29 cellular contexts compared by ENCODE assay signal in the genomic region with DNA sequence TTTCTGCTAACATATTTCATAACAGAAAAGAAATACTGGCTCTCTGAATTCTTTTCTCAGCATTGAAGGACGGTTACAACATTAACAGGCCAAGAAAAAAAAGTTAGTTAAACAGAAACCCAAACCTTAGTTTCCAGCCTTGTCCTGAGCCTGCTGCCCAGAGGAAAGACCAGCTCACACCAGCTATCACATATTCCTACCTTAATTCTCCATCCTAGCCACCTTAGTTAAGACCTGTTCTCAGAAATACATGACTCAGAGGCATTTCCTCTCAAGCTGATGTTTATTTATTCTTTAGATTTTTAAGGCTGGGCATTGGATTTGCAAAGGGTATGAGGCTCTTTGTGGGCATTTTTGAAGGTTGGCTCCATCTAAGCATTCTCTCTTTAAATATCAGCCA. TPM values are rescaled to one million over a fixed set of nuclear protein-coding genes. Genes with fewer than 3 reads are reported as not detected.
A peak's percentile ranks its signal among the peaks of the same experiment; 100 is the strongest.
DNase-seq lines count a peak whose midpoint lies in the region; ATAC-seq and TF ChIP-seq lines count a peak whose summit lies in the region.
"Had no signal": no experiment of that assay in that cellular context is flagged by ENCODE, and none has a peak within 500 bp of the region (broad histone marks: within the 10 kb centered on the region; RNA-seq: fewer than 3 reads in every experiment).

No MANE protein-coding gene starts in this region.

- no peaks in the 10 kb centered on the region for H4K20me1 ChIP-seq in osteoblast (ENCODE audit: insufficient read depth, low read length)

- WGBS in aorta, 2 donors, result 10 to 17% methylated on average over 1 of the region's 1 CpG
- WGBS in testis, 2 donors, result 88% methylated on average over 1 of the region's 1 CpG

- peak overlapping the region; percentile 21 for H2AFZ ChIP-seq in osteoblast (ENCODE audit: low read length)

- H3K27ac ChIP-seq in osteoblast (ENCODE audit: low read depth, low read length) (peak overlapping the region; percentile 90), aorta (ENCODE audit: low read depth in 1 of 2, low read length in 2 of 2) (no peak overlapping the region), testis (no peak overlapping the region)
- H3K27ac ChIP-seq: esophagus squamous epithelium, heart left ventricle, left lung, Peyer's patch, SJCRH30 had no signal

- intact Hi-C loops in aorta (cut with DNase I), result no loop called here
- intact Hi-C loops in testis (cut with DNase I; ENCODE audit: low total_unique reads), result no loop called here
- intact Hi-C loops in sciatic nerve (cut with DNase I), result no loop called here

- H3K27me3 ChIP-seq in osteoblast (ENCODE audit: insufficient read depth, low read length), result no peaks in the 10 kb centered on the region
- no peaks in the 10 kb centered on the region for H3K27me3 ChIP-seq in aorta (ENCODE audit: control insufficient read depth in 1 of 2, insufficient read depth in 2 of 2, low read length in 1 of 2)
- no peaks in the 10 kb centered on the region for H3K27me3 ChIP-seq in testis
- H3K27me3 ChIP-seq: left lung, Peyer's patch, SJCRH30 had no signal

- H3K4me3 ChIP-seq in osteoblast (ENCODE audit: insufficient read depth, low read length) (no peak overlapping the region), aorta (ENCODE audit: low read length in 2 of 2) (no peak overlapping the region), testis (no peak overlapping the region)
- H3K4me3 ChIP-seq: esophagus squamous epithelium, GM12878, heart left ventricle, left lung, Peyer's patch, SJCRH30 had no signal

- TF ChIP-seq CTCF in osteoblast (IDR thresholded peaks at IDR 0.05; ENCODE audit: extremely low read depth, low read depth, low read length) (no peak), testis (IDR thresholded peaks at IDR 0.05) (no peak)

- no peaks in the 10 kb centered on the region for H3K36me3 ChIP-seq in osteoblast (ENCODE audit: insufficient read depth, low read length)
- no peaks in the 10 kb centered on the region for H3K36me3 ChIP-seq in aorta (ENCODE audit: control insufficient read depth in 1 of 2, insufficient read depth in 2 of 2, low read length in 1 of 2)
- no peaks in the 10 kb centered on the region for H3K36me3 ChIP-seq in testis (ENCODE audit: low read depth, missing control alignments)
- H3K36me3 ChIP-seq: esophagus squamous epithelium, heart left ventricle, left lung, Peyer's patch, SJCRH30 had no signal

- DNase-seq in EH (ENCODE audit: low read depth) (peak; percentile 35), NCI-H226 (peak; percentile 6), dedifferentiated amniotic fluid mesenchymal stem cell (ENCODE audit: extremely low spot score) (peak; percentile 46), osteoblast (ENCODE audit: insufficient read length, low spot score, missing footprints) (no peak), middle frontal gyrus (ENCODE audit: extremely low spot score, low spot score) (no peak), aorta (no peak), testis (no peak), sciatic nerve (ENCODE audit: low spot score) (no peak)
- DNase-seq: activated CD4-positive, alpha-beta T cell treated with anti-CD3 and anti-CD28 coated beads for 36 hours; activated CD8-positive, alpha-beta memory T cell treated with anti-CD3 and anti-CD28 coated beads for 24 hours; activated naive CD4-positive, alpha-beta T cell treated with Interleukin-2 at 50 U/mL for 16 hours; activated T-cell treated with anti-CD3 and anti-CD28 coated beads, Interleukin-2, amount 50 U/mL, for 24 hours; CD4-positive, alpha-beta T cell; effector CD8-positive, alpha-beta T cell; esophagus squamous epithelium; heart left ventricle; left lung; MM.1S; NCI-H1436; NCI-H524; nephron progenitor cell; NK-92 treated with Interleukin-12 subunit alpha and Interleukin-12 subunit beta, amount 100 ng/mL, for 24 hours; Peyer's patch; posterior cingulate gyrus; small intestine; T-helper 1 cell had no signal

- H3K4me1 ChIP-seq in osteoblast (ENCODE audit: insufficient read depth, low read length) (peaks cover 17% of the 10 kb centered on the region), aorta (ENCODE audit: control insufficient read depth in 1 of 2, insufficient read depth in 2 of 2, low read length in 2 of 2) (no peaks in the 10 kb centered on the region), testis (no peaks in the 10 kb centered on the region)
- H3K4me1 ChIP-seq: left lung, Peyer's patch had no signal

- no peaks in the 10 kb centered on the region for H3K79me2 ChIP-seq in osteoblast (ENCODE audit: insufficient read depth, low read length)

- H3K9me3 ChIP-seq in osteoblast (ENCODE audit: low read depth, low read length) (peaks cover 7% of the 10 kb centered on the region), aorta (ENCODE audit: control insufficient read depth, low read length) (peaks cover 5% of the 10 kb centered on the region), testis (no peaks in the 10 kb centered on the region)

- ATAC-seq in aorta (ENCODE audit: low FRiP score) (no peak), sciatic nerve (no peak)
- ATAC-seq: activated CD4-positive, alpha-beta T cell treated with anti-CD3 and anti-CD28 coated beads for 36 hours; GM12878; left lung; stimulated activated memory B cell treated with anti-CD40 and anti-IgM and Interleukin-4, amounts not matched to agents 10 μg/mL and 1 μg/mL and 100 μg/mL, for 72 hours had no signal

- peak overlapping the region; percentile 79 for H3K4me2 ChIP-seq in osteoblast (ENCODE audit: insufficient read depth, low read length)

- TF ChIP-seq POLR2A in testis (IDR thresholded peaks at IDR 0.05), result no peak

RNA-seq across cellular contexts. Expression of a gene that starts 34.3 kb away (rescaled TPM):
- total RNA-seq in osteoblast (345 and 361 TPM in 2 replicates), aorta (1 to 10 TPM; 5.5 to 9.4 TPM), testis (1 to 10 TPM; 6.1 to 9.2 TPM), sciatic nerve (5.8 TPM)
- polyA plus RNA-seq in aorta (under 1 TPM in 1 of 2 donors, not detected in 1; 0.13 TPM), testis (ENCODE audit: insufficient read depth, low read depth, low replicate concordance) (2.8 TPM)

Comparison
In these comparisons a context has a peak if more than half of its experiments do, and no peak if none do; other contexts are left out.
1. DNase-seq: peak in EH (single experiment), NCI-H226 (single experiment) and dedifferentiated amniotic fluid mesenchymal stem cell (single experiment); none in osteoblast (single experiment), middle frontal gyrus (single experiment), aorta (0 of 2), testis (single experiment) and sciatic nerve (single experiment).
2. RNA of a gene that starts 34.3 kb away (total RNA-seq): 345 to 361 TPM in osteoblast; 5.5 to 9.4 TPM in aorta, 6.1 to 9.2 TPM in testis and 5.8 TPM in sciatic nerve (single experiment); every median in the first group is over 10 times any median in the second.